Comparison of ENCODE assay signal across 8 cellular contexts in the genomic region with DNA sequence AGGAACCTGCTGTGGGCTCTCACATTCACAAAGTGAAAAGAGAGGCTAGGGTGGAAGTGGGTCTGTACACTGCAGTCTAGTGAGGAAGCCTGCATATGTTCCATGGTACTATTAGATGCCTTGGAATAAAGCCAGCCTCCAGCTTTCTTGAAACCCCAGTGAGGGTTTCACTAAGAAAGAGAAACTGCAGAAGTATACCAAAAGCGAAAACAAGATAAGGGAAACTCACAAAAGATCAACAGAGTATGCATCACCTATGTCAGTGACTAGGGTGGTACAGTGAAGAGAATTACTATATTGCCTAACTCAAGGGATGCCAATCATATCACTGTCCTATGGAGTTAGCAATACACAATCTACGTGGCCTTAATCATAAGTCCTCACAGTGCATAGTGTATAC.
DNase-seq lines count a peak whose midpoint lies in the region; ATAC-seq and TF ChIP-seq lines count a peak whose summit lies in the region.

No MANE protein-coding gene starts in this region.

- ATAC-seq in GM19025 (IDR thresholded peaks at IDR 0.05; ENCODE audit: low read depth, unreplicated experiment) (peak; percentile 86), HG02798 (IDR thresholded peaks at IDR 0.05; ENCODE audit: poor library complexity, unreplicated experiment) (peak; percentile 92), gastrocnemius medialis (no peak)

- H3K4me3 ChIP-seq in ACC112 (ENCODE audit: low read depth, low read length), result no peak overlapping the region
- H3K4me3 ChIP-seq in right atrium auricular region, result no peak overlapping the region
- H3K4me3 ChIP-seq in gastrocnemius medialis, result no peak overlapping the region

- TF ChIP-seq CTCF in right atrium auricular region (IDR thresholded peaks at IDR 0.05) (no peak), gastrocnemius medialis (IDR thresholded peaks at IDR 0.05 in 4 of 5, conservative IDR thresholded peaks at IDR 0.05 in 1 of 5) (no peak)

- H3K27ac ChIP-seq in ACC112 (ENCODE audit: low read depth, low read length), result 0 out of 2 replicates have a peak overlapping the region, but pooled peaks have one; percentile 84
- H3K27ac ChIP-seq in right atrium auricular region, result no peak overlapping the region
- H3K27ac ChIP-seq in gastrocnemius medialis, result no peak overlapping the region

- in situ Hi-C loops in gastrocnemius medialis (cut with MboI; ENCODE audit: low sequenced_read_pairs in 4 of 4), result no loop called here

- H3K4me1 ChIP-seq in ACC112 (ENCODE audit: control insufficient read depth, insufficient read depth, low read length, unreplicated experiment), result peaks cover 32% of the 10 kb centered on the region
- no peaks in the 10 kb centered on the region for H3K4me1 ChIP-seq in right atrium auricular region
- H3K4me1 ChIP-seq in gastrocnemius medialis, result no peaks in the 10 kb centered on the region

- no peak overlapping the region for H2AFZ ChIP-seq in ACC112 (ENCODE audit: low read length, unreplicated experiment)

- no peak for TF ChIP-seq POLR2A in gastrocnemius medialis (IDR thresholded peaks at IDR 0.05)

- H3K27me3 ChIP-seq in ACC112 (ENCODE audit: insufficient read depth, low read length) (no peaks in the 10 kb centered on the region), right atrium auricular region (no peaks in the 10 kb centered on the region), gastrocnemius medialis (no peaks in the 10 kb centered on the region)

- H3K36me3 ChIP-seq in ACC112 (ENCODE audit: insufficient read depth, low read length), result no peaks in the 10 kb centered on the region
- H3K36me3 ChIP-seq in right atrium auricular region, result no peaks in the 10 kb centered on the region
- H3K36me3 ChIP-seq in gastrocnemius medialis, result no peaks in the 10 kb centered on the region

- intact Hi-C loops in gastrocnemius medialis (cut with DNase I; ENCODE audit: low total_unique reads), result no loop called here

- H3K9me3 ChIP-seq in right atrium auricular region, result no peaks in the 10 kb centered on the region
- no peaks in the 10 kb centered on the region for H3K9me3 ChIP-seq in gastrocnemius medialis

- no peaks in the 10 kb centered on the region for H3K79me2 ChIP-seq in ACC112 (ENCODE audit: control insufficient read depth, insufficient read depth, low read length, unreplicated experiment)

- peak; percentile 40 for DNase-seq in MV-4-11 (lab: John Stamatoyannopoulos, UW)
- DNase-seq in right atrium auricular region (ENCODE audit: low spot score), result no peak
- no peak for DNase-seq in cerebellum (ENCODE audit: low spot score)
- no peak for DNase-seq in gastrocnemius medialis
- DNase-seq in activated CD8-positive, alpha-beta memory T cell treated with anti-CD3 and anti-CD28 coated beads for 24 hours, result no peak

Comparison
In these comparisons a context has a peak if more than half of its experiments do, and no peak if none do; other contexts are left out.
1. ATAC-seq: peak in GM19025 (single experiment) and HG02798 (single experiment); none in gastrocnemius medialis (0 of 2).